Comparison of ENCODE assay signal across 17 cellular contexts in the genomic region with DNA sequence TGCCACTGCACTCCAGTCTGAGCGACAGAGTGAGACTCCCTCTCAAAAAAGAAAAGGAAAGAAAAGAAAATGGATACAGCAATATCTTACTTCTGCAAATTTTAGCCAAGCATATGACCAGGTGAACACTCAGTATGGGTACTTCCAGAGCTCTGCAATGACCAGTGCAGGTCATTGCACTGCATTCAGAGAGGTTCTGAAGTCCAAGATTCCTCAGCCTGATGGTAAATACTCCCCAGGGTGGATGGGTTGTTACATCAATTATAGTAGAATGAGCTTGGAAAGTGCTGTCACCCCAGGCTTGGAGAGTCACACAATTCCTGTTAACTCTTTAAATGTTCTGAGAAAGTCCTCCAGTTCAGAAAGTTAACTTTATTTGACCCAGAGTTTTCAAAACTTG.
A peak's percentile ranks its signal among the peaks of the same experiment; 100 is the strongest.
DNase-seq lines count a peak whose midpoint lies in the region; ATAC-seq and TF ChIP-seq lines count a peak whose summit lies in the region.
"Had no signal": no experiment of that assay in that cellular context is flagged by ENCODE, and none has a peak within 500 bp of the region (broad histone marks: within the 10 kb centered on the region; RNA-seq: fewer than 3 reads in every experiment).

No MANE protein-coding gene starts in this region.

- CTCF ChIA-PET in PC-3 (lab: Charles Lee) = no interaction called here

- no peaks in the 10 kb centered on the region for H3K79me2 ChIP-seq in PC-3 (ENCODE audit: low read length)

- no peak overlapping the region for H2AFZ ChIP-seq in PC-3 (ENCODE audit: low read length)

- WGBS in aorta, 2 donors = 92 to 95% methylated on average over 1 of the region's 1 CpG

- H3K4me2 ChIP-seq in PC-3 (ENCODE audit: low read length) = no peak overlapping the region
- H3K4me2 ChIP-seq: KMS-11 had no signal

- no peaks in the 10 kb centered on the region for H3F3A ChIP-seq in PC-3 (ENCODE audit: low read length, unreplicated experiment)

- no peak for TF ChIP-seq CTCF in PC-3 (conservative IDR thresholded peaks at IDR 0.05; ENCODE audit: low read depth, low read length)

- peak overlapping the region; percentile 81; the same call in 1 of the 2 replicates for H3K27ac ChIP-seq in PC-3 (ENCODE audit: low read length)
- no peak overlapping the region for H3K27ac ChIP-seq in aorta (ENCODE audit: low read depth in 1 of 2, low read length in 2 of 2)
- H3K27ac ChIP-seq: KMS-11, SK-N-MC had no signal

- H3K9me3 ChIP-seq in PC-3 (ENCODE audit: low read length) (peaks cover 10% of the 10 kb centered on the region), aorta (ENCODE audit: control insufficient read depth, low read length) (no peaks in the 10 kb centered on the region)

- DNase-seq in DMS53 (lab: John Stamatoyannopoulos, UW) = peak; percentile 30
- no peak for DNase-seq in DMS53 treated with DMSO at 0.1 percent for 48 hours (lab: John Stamatoyannopoulos, UW; ENCODE audit: unreplicated experiment)
- DNase-seq in PC-3 = no peak
- DNase-seq in left lobe of liver (ENCODE audit: low spot score) = peak; percentile 64
- peak; percentile 70 for DNase-seq in renal cortical epithelial cell (ENCODE audit: low read depth)
- no peak for DNase-seq in Right ventricle myocardium superior
- no peak for DNase-seq in aorta
- DNase-seq: 8988T, MM.1S, NCI-H1930, NCI-H2171, NCI-H446 treated with DMSO at 0.1 percent for 48 hours, NCI-H82, RPMI8226 had no signal

- peaks cover 40% of the 10 kb centered on the region for H3K4me1 ChIP-seq in PC-3 (ENCODE audit: insufficient read depth, low read length)
- H3K4me1 ChIP-seq in aorta (ENCODE audit: control insufficient read depth in 1 of 2, insufficient read depth in 2 of 2, low read length in 2 of 2) = no peaks in the 10 kb centered on the region

- no TSS peak for BruUV-seq in PC-3 (replicated peaks; lab: Mats Ljungman, UMichigan)

- H4K20me1 ChIP-seq in PC-3 (ENCODE audit: low read length) = no peaks in the 10 kb centered on the region

- 0 out of 2 replicates have a peak overlapping the region, but pooled peaks have one; percentile 27 for H3K9ac ChIP-seq in PC-3 (ENCODE audit: low read length)
- H3K9ac ChIP-seq: KMS-11 had no signal

- ATAC-seq in PC-3 = no peak
- peak; percentile 53 for ATAC-seq in left lobe of liver
- ATAC-seq in Right ventricle myocardium superior (ENCODE audit: poor library complexity) = no peak
- ATAC-seq in GM18519 (IDR thresholded peaks at IDR 0.05; ENCODE audit: low FRiP score, unreplicated experiment) = no peak
- no peak for ATAC-seq in aorta (ENCODE audit: low FRiP score)

- no peaks in the 10 kb centered on the region for H3K9me2 ChIP-seq in PC-3 (replicated peaks; ENCODE audit: low read length)

- H3K4me3 ChIP-seq in PC-3 (ENCODE audit: low read length) = no peak overlapping the region
- no peak overlapping the region for H3K4me3 ChIP-seq in aorta (ENCODE audit: low read length in 2 of 2)
- H3K4me3 ChIP-seq: SK-N-MC had no signal

- intact Hi-C loops in PC-3 (cut with micrococcal nuclease) (loop anchor here (2.0 kb wide), 1 partner anchor 22 kb away; no protein-coding TSS in a partner anchor), Right ventricle myocardium superior (cut with DNase I) (no loop called here), aorta (cut with DNase I) (no loop called here)

- POLR2A ChIA-PET in PC-3 (lab: Charles Lee; ENCODE audit: unreplicated experiment) = no interaction called here

- H3K36me3 ChIP-seq in PC-3 (ENCODE audit: low read depth, low read length) (no peaks in the 10 kb centered on the region), aorta (ENCODE audit: control insufficient read depth in 1 of 2, insufficient read depth in 2 of 2, low read length in 1 of 2) (no peaks in the 10 kb centered on the region)

- no peaks in the 10 kb centered on the region for H3K27me3 ChIP-seq in PC-3 (ENCODE audit: low read length)
- no peaks in the 10 kb centered on the region for H3K27me3 ChIP-seq in aorta (ENCODE audit: control insufficient read depth in 1 of 2, insufficient read depth in 2 of 2, low read length in 1 of 2)

Comparison
In these comparisons a context has a peak if more than half of its experiments do, and no peak if none do; other contexts are left out.
1. DNase-seq: peak in DMS53 (single experiment), left lobe of liver (single experiment) and renal cortical epithelial cell (single experiment); none in DMS53 treated with DMSO at 0.1 percent for 48 hours (single experiment), PC-3 (single experiment), Right ventricle myocardium superior (single experiment) and aorta (0 of 2).